26 cellular contexts compared by ENCODE assay signal in genomic region chr2:63539416-63540162, GRCh38.
"Had no signal": no experiment of that assay in that cellular context is flagged by ENCODE, and none has a peak within 500 bp of the region (broad histone marks: within the 10 kb centered on the region; RNA-seq: fewer than 3 reads in every experiment).

No MANE protein-coding gene starts in this region.

- H3K9me3 Mint-ChIP-seq: natural killer cell had no signal

- FAIRE-seq: keratinocyte, urothelium cell line had no signal

- H3K4me1 Mint-ChIP-seq: natural killer cell, T-cell had no signal

- H3K27ac Mint-ChIP-seq: dendritic cell treated with granulocyte-macrophage colony-stimulating factor and Interleukin-4, amounts not matched to agents 40 ng/mL and 50 ng/mL, for 4 days; natural killer cell; T-cell had no signal

- H3K4me3 ChIP-seq: gastroesophageal sphincter, hepatocyte, right lobe of liver, skin epidermis, testis, transverse colon had no signal

- ATAC-seq: gastroesophageal sphincter; left colon; natural killer cell; right lobe of liver; stimulated activated naive CD8-positive, alpha-beta T cell treated with anti-CD3 and anti-CD28 coated beads, Interleukin-15, Interleukin-2, amounts not matched to agents 100 U/mL and 50 U/mL, for 24 hours; T-cell had no signal

- H3K4me3 Mint-ChIP-seq: dendritic cell treated with granulocyte-macrophage colony-stimulating factor and Interleukin-4, amounts not matched to agents 40 ng/mL and 50 ng/mL, for 4 days; natural killer cell; T-cell had no signal

- DNase-seq: activated CD4-positive, alpha-beta T cell treated with anti-CD3 and anti-CD28 coated beads for 4 hours; activated CD4-positive, alpha-beta T cell treated with anti-CD3 and anti-CD28 coated beads, Interleukin-2, amount 50 U/mL, for 48 hours; activated CD8-positive, alpha-beta memory T cell treated with anti-CD3 and anti-CD28 coated beads, Interleukin-2, amount 50 U/mL, for 4 hours; activated gamma-delta T cell treated with Interleukin-2 at 50 U/mL for 16 hours; activated naive CD4-positive, alpha-beta T cell treated with anti-CD3 and anti-CD28 coated beads, Interleukin-2, amount 50 U/mL, for 16 hours; activated T-cell treated with anti-CD3 and anti-CD28 coated beads, Interleukin-2, amount 50 U/mL, for 1 hour; amygdala; caudate nucleus; effector CD4-positive, alpha-beta T cell; left colon; mammary epithelial cell; natural killer cell; posterior cingulate gyrus; right lobe of liver; stimulated activated CD4-positive, alpha-beta T cell treated with anti-CD3 and anti-CD28 coated beads, Interleukin-12 subunit alpha, Interleukin-12 subunit beta, amount 100 ng/mL, for 4 hours; stimulated activated CD4-positive, alpha-beta T cell treated with anti-CD3 and anti-CD28 coated beads, Interleukin-4, amount 100 ng/mL, for 1 hour; stimulated activated naive CD8-positive, alpha-beta T cell treated with anti-CD3 and anti-CD28 coated beads, Interleukin-15, Interleukin-2, amounts not matched to agents 100 U/mL and 50 U/mL, for 24 hours; T-cell; testis; transverse colon had no signal

- H3K27me3 Mint-ChIP-seq: dendritic cell treated with granulocyte-macrophage colony-stimulating factor and Interleukin-4, amounts not matched to agents 40 ng/mL and 50 ng/mL, for 4 days; T-cell had no signal

- H3K36me3 Mint-ChIP-seq: natural killer cell had no signal
